ENCODE assay signal across 36 cellular contexts in the genomic region with DNA sequence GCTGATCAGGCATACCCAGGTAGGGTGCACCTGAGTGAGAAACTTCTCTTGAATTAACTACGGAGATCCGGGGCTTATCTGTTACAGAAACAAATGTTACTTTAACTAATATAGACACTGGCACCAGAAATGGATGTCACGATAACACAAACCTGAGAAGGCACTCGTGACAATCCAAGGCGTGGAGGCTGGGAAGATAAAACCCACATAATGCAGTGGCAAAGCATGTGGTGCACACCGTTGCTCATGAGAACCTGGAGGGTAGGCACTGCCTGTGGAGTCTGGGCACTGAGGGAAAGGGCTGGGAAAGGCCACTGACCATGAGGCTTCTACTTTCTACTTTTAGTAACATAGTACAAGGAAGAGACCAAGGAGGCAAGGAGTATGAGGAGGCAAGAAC. TPM values are rescaled to one million over a fixed set of nuclear protein-coding genes. Genes with fewer than 3 reads are reported as not detected.
"Had no signal": no experiment of that assay in that cellular context is flagged by ENCODE, and none has a peak within 500 bp of the region (broad histone marks: within the 10 kb centered on the region; RNA-seq: fewer than 3 reads in every experiment).

No MANE protein-coding gene starts in this region.

- H3K4me1 ChIP-seq: breast epithelium had no signal

- H3K27ac ChIP-seq: adrenal gland, body of pancreas, brain microvascular endothelial cell, breast epithelium, VCaP had no signal

- ATAC-seq: activated CD8-positive, alpha-beta T cell treated with anti-CD3 and anti-CD28 coated beads for 36 hours; activated naive CD4-positive, alpha-beta T cell treated with anti-CD3 and anti-CD28 coated beads, Interleukin-2, amount 50 U/mL, for 72 hours; activated T-cell treated with anti-CD3 and anti-CD28 coated beads, Interleukin-2, amount 50 U/mL, for 4 hours; activated T-cell treated with anti-CD3 and anti-CD28 coated beads, Interleukin-2, amount 50 U/mL, for 72 hours; activated T-helper 17 cell treated with anti-CD3 and anti-CD28 coated beads, Interleukin-2, amount 50 U/mL, for 72 hours; body of pancreas had no signal

- H3K27me3 ChIP-seq: adrenal gland, body of pancreas, breast epithelium had no signal

- H3K36me3 ChIP-seq: adrenal gland, brain microvascular endothelial cell, breast epithelium had no signal

- H3K4me3 ChIP-seq: adrenal gland, body of pancreas, breast epithelium had no signal

- H3K9me3 ChIP-seq: adrenal gland, body of pancreas, breast epithelium had no signal

- DNase-seq: activated B cell treated with CpG ODN at 0.5 μM for 24 hours; activated CD4-positive, alpha-beta memory T cell treated with anti-CD3 and anti-CD28 coated beads for 36 hours; activated CD4-positive, alpha-beta T cell treated with anti-CD3 and anti-CD28 coated beads for 4 hours; activated CD4-positive, alpha-beta T cell treated with anti-CD3 and anti-CD28 coated beads, Interleukin-2, amount 10 ng/mL, durations not matched to agents 24 days and 14 days; activated CD4-positive, alpha-beta T cell treated with anti-CD3 and anti-CD28 coated beads, Interleukin-2, amount 50 U/mL, for 1 hour; activated CD4-positive, alpha-beta T cell treated with anti-CD3 and anti-CD28 coated beads, Interleukin-2, amount 50 U/mL, for 4 hours; activated CD4-positive, CD25-positive, alpha-beta regulatory T cell treated with anti-CD3 and anti-CD28 coated beads, Interleukin-2, amount 50 U/mL, for 72 hours; activated CD8-positive, alpha-beta memory T cell treated with anti-CD3 and anti-CD28 coated beads, Interleukin-2, amount 50 U/mL, for 4 hours; activated CD8-positive, alpha-beta T cell treated with anti-CD3 and anti-CD28 coated beads for 36 hours; activated effector memory CD4-positive, alpha-beta T cell treated with anti-CD3 and anti-CD28 coated beads, Interleukin-2, amount 50 U/mL, for 16 hours; activated gamma-delta T cell treated with Interleukin-2 at 50 U/mL for 16 hours; activated naive CD4-positive, alpha-beta T cell; activated naive CD4-positive, alpha-beta T cell treated with anti-CD3 and anti-CD28 coated beads for 36 hours; activated naive CD4-positive, alpha-beta T cell treated with anti-CD3 and anti-CD28 coated beads, Interleukin-2, amount 50 U/mL, for 16 hours; activated naive CD8-positive, alpha-beta T cell treated with anti-CD3 and anti-CD28 coated beads for 36 hours; activated T-cell treated with anti-CD3 and anti-CD28 coated beads for 4 hours; activated T-cell treated with anti-CD3 and anti-CD28 coated beads, Interleukin-2, amount 50 U/mL, for 1 hour; activated T-cell treated with anti-CD3 and anti-CD28 coated beads, Interleukin-2, amount 50 U/mL, for 4 hours; activated T-cell treated with anti-CD3 and anti-CD28 coated beads, Interleukin-2, amount 50 U/mL, for 72 hours; adrenal gland; amniotic stem cell; aorta; body of pancreas; brain microvascular endothelial cell; central memory CD4-positive, alpha-beta T cell; T-helper 2 cell; T-helper 9 cell had no signal

RNA-seq across cellular contexts. Expression of a gene that starts 22.6 kb away (rescaled TPM):
- total RNA-seq: activated B cell treated with CpG ODN at 0.5 μM for 24 hours; activated CD4-positive, alpha-beta memory T cell treated with anti-CD3 and anti-CD28 coated beads for 36 hours; activated CD4-positive, alpha-beta T cell treated with anti-CD3 and anti-CD28 coated beads, Interleukin-2, amount 10 ng/mL, durations not matched to agents 24 days and 14 days; activated CD8-positive, alpha-beta memory T cell treated with anti-CD3 and anti-CD28 coated beads for 36 hours; activated CD8-positive, alpha-beta T cell treated with anti-CD3 and anti-CD28 coated beads for 36 hours; activated naive CD4-positive, alpha-beta T cell treated with anti-CD3 and anti-CD28 coated beads for 36 hours; activated naive CD4-positive, alpha-beta T cell treated with anti-CD3 and anti-CD28 coated beads, Interleukin-2, amount 50 U/mL, for 72 hours; activated naive CD8-positive, alpha-beta T cell treated with anti-CD3 and anti-CD28 coated beads for 36 hours; activated T-cell treated with anti-CD3 and anti-CD28 coated beads, Interleukin-2, amount 50 U/mL, for 4 hours; activated T-cell treated with anti-CD3 and anti-CD28 coated beads, Interleukin-2, amount 50 U/mL, for 72 hours; activated T-helper 1 cell treated with anti-CD3 and anti-CD28 coated beads, Interleukin-12 subunit alpha, Interleukin-12 subunit beta, Interleukin-2, Interleukin-4 antibody, amounts not matched to agents 30 ng/mL and 10 ng/mL and 1 ng/mL, durations not matched to agents 14 hours and 24 hours and 36 hours; activated T-helper 17 cell treated with anti-CD3 and anti-CD28 coated beads, Interleukin-2, amount 50 U/mL, for 72 hours; adrenal gland; aorta; astrocyte; body of pancreas; breast epithelium; cardiac septum; cerebellum had no signal

RNA-seq across cellular contexts. Expression of a gene that starts 57.9 kb away (rescaled TPM):
- total RNA-seq: activated B cell treated with CpG ODN at 0.5 μM for 24 hours; activated CD4-positive, alpha-beta memory T cell treated with anti-CD3 and anti-CD28 coated beads for 36 hours; activated CD4-positive, alpha-beta T cell treated with anti-CD3 and anti-CD28 coated beads, Interleukin-2, amount 10 ng/mL, durations not matched to agents 24 days and 14 days; activated CD8-positive, alpha-beta memory T cell treated with anti-CD3 and anti-CD28 coated beads for 36 hours; activated CD8-positive, alpha-beta T cell treated with anti-CD3 and anti-CD28 coated beads for 36 hours; activated naive CD4-positive, alpha-beta T cell treated with anti-CD3 and anti-CD28 coated beads, Interleukin-2, amount 50 U/mL, for 72 hours; activated naive CD8-positive, alpha-beta T cell treated with anti-CD3 and anti-CD28 coated beads for 36 hours; activated T-cell treated with anti-CD3 and anti-CD28 coated beads, Interleukin-2, amount 50 U/mL, for 4 hours; activated T-cell treated with anti-CD3 and anti-CD28 coated beads, Interleukin-2, amount 50 U/mL, for 72 hours; activated T-helper 1 cell treated with anti-CD3 and anti-CD28 coated beads, Interleukin-12 subunit alpha, Interleukin-12 subunit beta, Interleukin-2, Interleukin-4 antibody, amounts not matched to agents 30 ng/mL and 10 ng/mL and 1 ng/mL, durations not matched to agents 14 hours and 24 hours and 36 hours; activated T-helper 17 cell treated with anti-CD3 and anti-CD28 coated beads, Interleukin-2, amount 50 U/mL, for 72 hours; astrocyte; body of pancreas; breast epithelium; cardiac septum; cerebellum had no signal
